ENCODE assay signal across 8 cellular contexts in genomic region chr15:74202461-74203401, GRCh38. TPM values are rescaled to one million over a fixed set of nuclear protein-coding genes. Genes with fewer than 3 reads are reported as not detected.
DNase-seq lines count a peak whose midpoint lies in the region; ATAC-seq, FAIRE-seq and TF ChIP-seq lines count a peak whose summit lies in the region.

Gene STRA6, minus strand, starts transcription at chr15:74202787. Its CDS starts 520 bp downstream, at chr15:74202267.

- no peaks in the 10 kb centered on the region for H3K9me3 ChIP-seq in neural cell (ENCODE audit: low read length)

- H3K9me2 ChIP-seq in neural cell (ENCODE audit: insufficient read depth, low read length): no peaks in the 10 kb centered on the region

- H2AFZ ChIP-seq in neural cell (ENCODE audit: low read depth, low read length): no peak within 1 kb of the TSS

- peak; percentile 54 for DNase-seq in ELR (ENCODE audit: low read depth)
- peak; percentile 51 for DNase-seq in NCI-H1694 treated with DMSO at 0.1 percent for 48 hours (lab: John Stamatoyannopoulos, UW)
- DNase-seq in bronchial epithelial cell (ENCODE audit: low read depth): peak; percentile 81
- no peak for DNase-seq in stimulated activated CD4-positive, alpha-beta T cell treated with anti-CD3 and anti-CD28 coated beads, Interleukin-4, amount 100 ng/mL, for 24 hours
- DNase-seq in NOMO-1 treated with DMSO at 0.1 percent for 48 hours (lab: John Stamatoyannopoulos, UW; ENCODE audit: unreplicated experiment): no peak

- TF ChIP-seq CTCF in bronchial epithelial cell (IDR thresholded peaks at IDR 0.05; ENCODE audit: insufficient read depth, low read length, severe bottlenecking) (peak; percentile 28), neural cell (IDR thresholded peaks at IDR 0.05; ENCODE audit: poor library complexity, severe bottlenecking) (peak; percentile 52)

- no peaks in the 10 kb centered on the region for H4K20me1 ChIP-seq in neural cell (ENCODE audit: insufficient read depth)

- no peaks in the 10 kb centered on the region for H3K27me3 ChIP-seq in bronchial epithelial cell (ENCODE audit: control insufficient read depth, insufficient read depth, low read length)
- H3K27me3 ChIP-seq in neural cell (ENCODE audit: insufficient read depth, low read depth, low read length): no peaks in the 10 kb centered on the region

- ATAC-seq in GM21723 (IDR thresholded peaks at IDR 0.05; ENCODE audit: unreplicated experiment) (no peak), GM18907 (IDR thresholded peaks at IDR 0.05; ENCODE audit: unreplicated experiment) (no peak)

- TF ChIP-seq EP300 in neural cell (conservative IDR thresholded peaks at IDR 0.05; ENCODE audit: poor library complexity, severe bottlenecking): no peak

- peak; percentile 33 for TF ChIP-seq RAD21 in neural cell (conservative IDR thresholded peaks at IDR 0.05)

- H3K4me3 ChIP-seq in bronchial epithelial cell (ENCODE audit: low read depth, low read length): no peak within 1 kb of the TSS
- peak within 1 kb of the TSS; percentile 27 for H3K4me3 ChIP-seq in neural cell (ENCODE audit: low read length)

- peak within 1 kb of the TSS; percentile 42 for H3K9ac ChIP-seq in neural cell (ENCODE audit: low read length)

- H3K36me3 ChIP-seq in bronchial epithelial cell (ENCODE audit: control insufficient read depth, insufficient read depth, low read length) (no peaks in the 10 kb centered on the region), neural cell (ENCODE audit: insufficient read depth, low read length) (no peaks in the 10 kb centered on the region)

- peak; percentile 86 for FAIRE-seq in bronchial epithelial cell (lab: Jason Lieb, UNC)

- no peaks in the 10 kb centered on the region for H3K79me2 ChIP-seq in neural cell (replicated peaks; ENCODE audit: insufficient read depth, low read length)

- no peak within 1 kb of the TSS for H3K4me2 ChIP-seq in neural cell (ENCODE audit: low read length)

- peak within 1 kb of the TSS; percentile 26 for H3K27ac ChIP-seq in neural cell (ENCODE audit: low read length)

- H3F3A ChIP-seq in neural cell (ENCODE audit: insufficient read depth, low read length, poor library complexity, severe bottlenecking): no peaks in the 10 kb centered on the region

TF ChIP-seq in neural cell, 6 proteins besides CTCF, POLR2A, EP300 and RAD21:
- no peak for TF ChIP-seq MXI1 (conservative IDR thresholded peaks at IDR 0.05; ENCODE audit: poor library complexity, severe bottlenecking)
- no peak for TF ChIP-seq POLR2AphosphoS5 (IDR thresholded peaks at IDR 0.05)

RNA-seq across cellular contexts. Expression of gene STRA6, which starts in this region (rescaled TPM):
- total RNA-seq in bronchial epithelial cell: 0.26 TPM in 2 replicates
- 4.4 and 11.9 TPM in 2 replicates for polyA plus RNA-seq in neural cell
- 8.5 and 9.6 TPM in 2 replicates for polyA minus RNA-seq in neural cell

Comparison
In these comparisons a context has a peak if more than half of its experiments do, and no peak if none do; other contexts are left out.
1. Peak in DNase-seq in bronchial epithelial cell; RNA of the gene not detected or under 1 TPM.
2. DNase-seq: peak in ELR (single experiment) and NCI-H1694 treated with DMSO at 0.1 percent for 48 hours (single experiment); none in stimulated activated CD4-positive, alpha-beta T cell treated with anti-CD3 and anti-CD28 coated beads, Interleukin-4, amount 100 ng/mL, for 24 hours (single experiment) and NOMO-1 treated with DMSO at 0.1 percent for 48 hours (single experiment).